ENCODE assay signal across 8 cellular contexts in genomic region chr13:98653471-98653985, GRCh38.
A peak's percentile ranks its signal among the peaks of the same experiment; 100 is the strongest.
DNase-seq lines count a peak whose midpoint lies in the region; ATAC-seq and TF ChIP-seq lines count a peak whose summit lies in the region.

No MANE protein-coding gene starts in this region.

- no peaks in the 10 kb centered on the region for H3K36me3 ChIP-seq in Karpas-422 (ENCODE audit: insufficient read depth, low read length)

- peak; percentile 95 for TF ChIP-seq CTCF in foreskin fibroblast (IDR thresholded peaks at IDR 0.05; ENCODE audit: low read depth, low read length)

- no peaks in the 10 kb centered on the region for H3K27me3 ChIP-seq in Karpas-422 (ENCODE audit: low read length)

- H2AFZ ChIP-seq in Karpas-422 (ENCODE audit: low read length): no peak overlapping the region

- no peaks in the 10 kb centered on the region for H3K79me2 ChIP-seq in Karpas-422 (ENCODE audit: low read length)

- no peaks in the 10 kb centered on the region for H3K9me3 Mint-ChIP-seq in activated T-helper 2 cell treated with anti-CD3 and anti-CD28 coated beads, Interferon-gamma antibody, Interleukin-2, Interleukin-4, amounts not matched to agents 10 μg/mL and 5 μg/mL and 100 μg/mL, durations not matched to agents 14 hours and 24 hours and 36 hours

- peaks cover 14% of the 10 kb centered on the region for H3K4me1 ChIP-seq in Karpas-422 (ENCODE audit: low read length)

- no peak overlapping the region for H3K4me3 ChIP-seq in Karpas-422 (ENCODE audit: low read length)
- no peak overlapping the region for H3K4me3 ChIP-seq in foreskin fibroblast (ENCODE audit: low read depth in 1 of 2, low read length in 2 of 2)

- no peaks in the 10 kb centered on the region for H3K9me2 ChIP-seq in Karpas-422 (replicated peaks; ENCODE audit: insufficient read depth, low read length)

- no peaks in the 10 kb centered on the region for H3K36me3 Mint-ChIP-seq in activated T-helper 2 cell treated with anti-CD3 and anti-CD28 coated beads, Interferon-gamma antibody, Interleukin-2, Interleukin-4, amounts not matched to agents 10 μg/mL and 5 μg/mL and 100 μg/mL, durations not matched to agents 14 hours and 24 hours and 36 hours (ENCODE audit: low read depth)

- DNase-seq in Daoy (ENCODE audit: low read depth): peak; percentile 66
- peak; percentile 85 for DNase-seq in Karpas-422
- peak; percentile 54 for DNase-seq in RPMI7951 (ENCODE audit: low read depth)
- DNase-seq in activated T-helper 2 cell treated with anti-CD3 and anti-CD28 coated beads, Interferon-gamma antibody, Interleukin-2, Interleukin-4, amounts not matched to agents 10 μg/mL and 5 μg/mL and 100 μg/mL, durations not matched to agents 14 hours and 24 hours and 36 hours (ENCODE audit: low spot score): peak; percentile 51
- peak; percentile 63 to 88 for DNase-seq in foreskin fibroblast
- peak in 50 of 56 donors; percentile 3 to 83 (median 42) for DNase-seq in nucleus accumbens (lab: John Stamatoyannopoulos, UW)
- DNase-seq in superior temporal gyrus (ENCODE audit: extremely low spot score): peak; percentile 87

- H3K9ac ChIP-seq in Karpas-422 (ENCODE audit: low read length): no peak overlapping the region

- no peak overlapping the region for H3K27ac Mint-ChIP-seq in activated T-helper 2 cell treated with anti-CD3 and anti-CD28 coated beads, Interferon-gamma antibody, Interleukin-2, Interleukin-4, amounts not matched to agents 10 μg/mL and 5 μg/mL and 100 μg/mL, durations not matched to agents 14 hours and 24 hours and 36 hours

- intact Hi-C loops in activated T-helper 2 cell treated with anti-CD3 and anti-CD28 coated beads, Interferon-gamma antibody, Interleukin-2, Interleukin-4, amounts not matched to agents 10 μg/mL and 5 μg/mL and 100 μg/mL, durations not matched to agents 14 hours and 24 hours and 36 hours (cut with micrococcal nuclease): loop anchor here (1.0 to 2.0 kb wide), 2 partner anchors 177 to 208 kb away; no protein-coding TSS in a partner anchor

- peaks cover 2% of the 10 kb centered on the region for H3K4me1 Mint-ChIP-seq in activated T-helper 2 cell treated with anti-CD3 and anti-CD28 coated beads, Interferon-gamma antibody, Interleukin-2, Interleukin-4, amounts not matched to agents 10 μg/mL and 5 μg/mL and 100 μg/mL, durations not matched to agents 14 hours and 24 hours and 36 hours (ENCODE audit: low read depth)

- H3K27ac ChIP-seq in Karpas-422 (ENCODE audit: low read length): no peak overlapping the region

- no peaks in the 10 kb centered on the region for H3K9me3 ChIP-seq in Karpas-422 (ENCODE audit: low read length)

- H3K27me3 Mint-ChIP-seq in activated T-helper 2 cell treated with anti-CD3 and anti-CD28 coated beads, Interferon-gamma antibody, Interleukin-2, Interleukin-4, amounts not matched to agents 10 μg/mL and 5 μg/mL and 100 μg/mL, durations not matched to agents 14 hours and 24 hours and 36 hours (ENCODE audit: low read depth): no peaks in the 10 kb centered on the region

- peak; percentile 95 for ATAC-seq in GM21619 (IDR thresholded peaks at IDR 0.05; ENCODE audit: unreplicated experiment)

- H4K20me1 ChIP-seq in Karpas-422 (ENCODE audit: insufficient read depth, low read depth, low read length): no peaks in the 10 kb centered on the region

- H3K4me3 Mint-ChIP-seq in activated T-helper 2 cell treated with anti-CD3 and anti-CD28 coated beads, Interferon-gamma antibody, Interleukin-2, Interleukin-4, amounts not matched to agents 10 μg/mL and 5 μg/mL and 100 μg/mL, durations not matched to agents 14 hours and 24 hours and 36 hours (ENCODE audit: low read depth): no peak overlapping the region

- H3K4me2 ChIP-seq in Karpas-422 (ENCODE audit: low read depth, low read length, poor library complexity, severe bottlenecking): no peak overlapping the region
